In the genomic region with DNA sequence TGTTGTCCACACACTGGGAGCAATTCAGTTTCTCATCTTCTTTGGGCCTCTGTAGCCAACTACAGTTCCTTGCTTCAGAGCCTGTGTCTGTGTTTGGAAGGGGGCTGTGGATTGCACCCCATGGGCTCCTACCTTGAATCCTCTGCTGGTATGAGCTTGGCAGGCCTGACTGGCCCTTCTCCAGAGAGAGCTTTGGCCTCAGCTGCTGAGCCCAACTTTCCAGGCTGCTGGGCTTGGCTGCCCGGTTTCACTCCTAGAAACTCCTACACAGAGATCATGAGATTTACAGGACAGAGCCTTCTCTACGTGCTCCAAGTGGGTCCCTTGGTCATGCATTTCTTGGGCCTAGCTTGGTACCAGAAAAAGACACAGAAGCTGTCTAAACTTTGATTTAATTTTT, we compare ENCODE assay signal across 24 cellular contexts.
DNase-seq lines count a peak whose midpoint lies in the region; ATAC-seq and TF ChIP-seq lines count a peak whose summit lies in the region.
"Had no signal": no experiment of that assay in that cellular context is flagged by ENCODE, and none has a peak within 500 bp of the region (broad histone marks: within the 10 kb centered on the region; RNA-seq: fewer than 3 reads in every experiment).

No MANE protein-coding gene starts in this region.

- H3K4me1 ChIP-seq in right cardiac atrium (ENCODE audit: control insufficient read depth, insufficient read depth, low read length) (peaks cover 6% of the 10 kb centered on the region), uterus (no peaks in the 10 kb centered on the region), Caco-2 (no peaks in the 10 kb centered on the region)
- H3K4me1 ChIP-seq: HAP-1, suprapubic skin, vagina had no signal

- BruUV-seq in Caco-2 (replicated peaks; lab: Mats Ljungman, UMichigan), result no TSS peak

- ATAC-seq in right cardiac atrium, result peak; percentile 64 to 70
- ATAC-seq: stimulated activated memory B cell treated with anti-CD40 and anti-IgM and Interleukin-4, amounts not matched to agents 10 μg/mL and 1 μg/mL and 100 μg/mL, for 72 hours had no signal

- no peak overlapping the region for H3K4me3 ChIP-seq in right cardiac atrium (ENCODE audit: low read length)
- no peak overlapping the region for H3K4me3 ChIP-seq in uterus
- no peak overlapping the region for H3K4me3 ChIP-seq in Caco-2 (ENCODE audit: low read depth, low read length)
- H3K4me3 ChIP-seq: HAP-1, suprapubic skin, vagina had no signal

- H3K27me3 ChIP-seq in right cardiac atrium (ENCODE audit: control insufficient read depth, insufficient read depth) (no peaks in the 10 kb centered on the region), uterus (no peaks in the 10 kb centered on the region), Caco-2 (replicated peaks; ENCODE audit: control insufficient read depth, insufficient read depth, low read length) (no peaks in the 10 kb centered on the region)
- H3K27me3 ChIP-seq: neutrophil, suprapubic skin, vagina had no signal

- TF ChIP-seq CTCF in uterus (IDR thresholded peaks at IDR 0.05) (no peak), Caco-2 (IDR thresholded peaks at IDR 0.05; ENCODE audit: insufficient read depth in 1 of 2, low read depth in 1 of 2, low read length in 1 of 2, severe bottlenecking in 1 of 2, unreplicated experiment in 1 of 2) (no peak)

- H3K9me3 ChIP-seq in right cardiac atrium (ENCODE audit: control insufficient read depth, low read length), result no peaks in the 10 kb centered on the region
- no peaks in the 10 kb centered on the region for H3K9me3 ChIP-seq in uterus
- no peaks in the 10 kb centered on the region for H3K9me3 ChIP-seq in Caco-2
- H3K9me3 ChIP-seq: HAP-1, neutrophil, suprapubic skin, vagina had no signal

- H3K27ac ChIP-seq in right cardiac atrium (ENCODE audit: low read length) (no peak overlapping the region), uterus (no peak overlapping the region)
- H3K27ac ChIP-seq: HL-60, neutrophil, suprapubic skin, vagina, VCaP had no signal

- intact Hi-C loops in right cardiac atrium (cut with DNase I) (no loop called here), uterus (cut with DNase I; ENCODE audit: low total_unique reads) (no loop called here), Caco-2 (cut with micrococcal nuclease; ENCODE audit: unreplicated experiment) (no loop called here)

- no peaks in the 10 kb centered on the region for H3K36me3 Mint-ChIP-seq in Caco-2 (ENCODE audit: insufficient read depth, unreplicated experiment)

- no peak overlapping the region for H3K27ac Mint-ChIP-seq in Caco-2 (ENCODE audit: unreplicated experiment)
- H3K27ac Mint-ChIP-seq: activated CD4-positive, alpha-beta T cell treated with anti-CD3 and anti-CD28 coated beads, Interleukin-2, amount 10 ng/mL, durations not matched to agents 7 days and 5 days; activated naive CD4-positive, alpha-beta T cell treated with anti-CD3 and anti-CD28 coated beads for 36 hours; dendritic cell treated with granulocyte-macrophage colony-stimulating factor and Interleukin-4, amounts not matched to agents 40 ng/mL and 50 ng/mL, for 4 days; stimulated activated memory B cell treated with anti-CD40 and anti-IgM and Interleukin-4, amounts not matched to agents 10 μg/mL and 1 μg/mL and 100 μg/mL, for 72 hours had no signal

- no peaks in the 10 kb centered on the region for H3K4me1 Mint-ChIP-seq in Caco-2 (ENCODE audit: low read depth, unreplicated experiment)
- H3K4me1 Mint-ChIP-seq: activated CD4-positive, alpha-beta T cell treated with anti-CD3 and anti-CD28 coated beads, Interleukin-2, amount 10 ng/mL, durations not matched to agents 7 days and 5 days had no signal

- no peak for TF ChIP-seq POLR2A in uterus (IDR thresholded peaks at IDR 0.05)

- 29% methylated on average over 2 of the region's 2 CpGs for WGBS in right cardiac atrium

- H3K36me3 ChIP-seq in uterus, result no peaks in the 10 kb centered on the region
- no peaks in the 10 kb centered on the region for H3K36me3 ChIP-seq in Caco-2 (ENCODE audit: control insufficient read depth, insufficient read depth, low read length)
- H3K36me3 ChIP-seq: HAP-1, neutrophil, suprapubic skin, vagina had no signal

- H3K4me3 Mint-ChIP-seq in Caco-2 (ENCODE audit: unreplicated experiment), result no peak overlapping the region
- H3K4me3 Mint-ChIP-seq: activated CD4-positive, alpha-beta T cell treated with anti-CD3 and anti-CD28 coated beads, Interleukin-2, amount 10 ng/mL, durations not matched to agents 7 days and 5 days; activated naive CD4-positive, alpha-beta T cell treated with anti-CD3 and anti-CD28 coated beads for 36 hours; dendritic cell treated with granulocyte-macrophage colony-stimulating factor and Interleukin-4, amounts not matched to agents 40 ng/mL and 50 ng/mL, for 4 days; stimulated activated memory B cell treated with anti-CD40 and anti-IgM and Interleukin-4, amounts not matched to agents 10 μg/mL and 1 μg/mL and 100 μg/mL, for 72 hours had no signal

- CTCF ChIA-PET in Caco-2 (lab: Charles Lee), result no interaction called here

- POLR2A ChIA-PET in Caco-2 (lab: Charles Lee), result no interaction called here

- peaks cover 4% of the 10 kb centered on the region for H3K27me3 Mint-ChIP-seq in Caco-2 (ENCODE audit: insufficient read depth, unreplicated experiment)
- H3K27me3 Mint-ChIP-seq: activated CD4-positive, alpha-beta T cell treated with anti-CD3 and anti-CD28 coated beads, Interleukin-2, amount 10 ng/mL, durations not matched to agents 7 days and 5 days; dendritic cell treated with granulocyte-macrophage colony-stimulating factor and Interleukin-4, amounts not matched to agents 40 ng/mL and 50 ng/mL, for 4 days; stimulated activated memory B cell treated with anti-CD40 and anti-IgM and Interleukin-4, amounts not matched to agents 10 μg/mL and 1 μg/mL and 100 μg/mL, for 72 hours had no signal

- peak; percentile 32 for DNase-seq in GM03348 (ENCODE audit: low spot score)
- peak; percentile 56 for DNase-seq in astrocyte of the hippocampus (ENCODE audit: low read depth, low spot score)
- peak; percentile 35 to 69 (median 64) for DNase-seq in right cardiac atrium
- peak; percentile 21 to 24 for DNase-seq in uterus
- DNase-seq in iPS-NIHi11 (ENCODE audit: low spot score), result no peak
- no peak for DNase-seq in SIG-M5 (lab: John Stamatoyannopoulos, UW)
- no peak for DNase-seq in Caco-2
- DNase-seq: activated CD4-positive, alpha-beta T cell treated with anti-CD3 and anti-CD28 coated beads, Interleukin-2, amount 10 ng/mL, durations not matched to agents 7 days and 5 days; activated naive CD4-positive, alpha-beta T cell treated with anti-CD3 and anti-CD28 coated beads for 36 hours; activated T-cell treated with anti-CD3 and anti-CD28 coated beads, Interleukin-2, amount 50 U/mL, for 48 hours; amniotic stem cell; mesendoderm; NCI-H1105 treated with DMSO at 0.1 percent for 48 hours; NCI-H2081; NCI-H226; stimulated activated CD4-positive, alpha-beta T cell treated with anti-CD3 and anti-CD28 coated beads, Interleukin-4, amount 100 ng/mL, for 1 hour had no signal

- no peaks in the 10 kb centered on the region for H3K9me3 Mint-ChIP-seq in Caco-2 (ENCODE audit: unreplicated experiment)
- H3K9me3 Mint-ChIP-seq: activated CD4-positive, alpha-beta T cell treated with anti-CD3 and anti-CD28 coated beads, Interleukin-2, amount 10 ng/mL, durations not matched to agents 7 days and 5 days; activated naive CD4-positive, alpha-beta T cell treated with anti-CD3 and anti-CD28 coated beads for 36 hours; dendritic cell treated with granulocyte-macrophage colony-stimulating factor and Interleukin-4, amounts not matched to agents 40 ng/mL and 50 ng/mL, for 4 days; stimulated activated memory B cell treated with anti-CD40 and anti-IgM and Interleukin-4, amounts not matched to agents 10 μg/mL and 1 μg/mL and 100 μg/mL, for 72 hours had no signal

Comparison
In these comparisons a context has a peak if more than half of its experiments do, and no peak if none do; other contexts are left out.
1. DNase-seq: peak in GM03348 (single experiment), astrocyte of the hippocampus (single experiment), right cardiac atrium (3 of 3) and uterus (2 of 2); none in iPS-NIHi11 (single experiment), SIG-M5 (single experiment) and Caco-2 (0 of 2).